35 cellular contexts compared by ENCODE assay signal in genomic region chr13:98809345-98809777, GRCh38. TPM values are rescaled to one million over a fixed set of nuclear protein-coding genes. Genes with fewer than 3 reads are reported as not detected.
"Had no signal": no experiment of that assay in that cellular context is flagged by ENCODE, and none has a peak within 500 bp of the region (broad histone marks: within the 10 kb centered on the region; RNA-seq: fewer than 3 reads in every experiment).

No MANE protein-coding gene starts in this region.

- ATAC-seq: activated CD8-positive, alpha-beta T cell treated with anti-CD3 and anti-CD28 coated beads for 36 hours; activated T-cell treated with anti-CD3 and anti-CD28 coated beads, Interleukin-2, amount 50 U/mL, for 4 hours; activated T-helper 17 cell treated with anti-CD3 and anti-CD28 coated beads, Interleukin-2, amount 50 U/mL, for 72 hours; gastroesophageal sphincter; T-cell had no signal

- H3K4me3 ChIP-seq: esophagus squamous epithelium, gastroesophageal sphincter had no signal

- H3K9me3 ChIP-seq: esophagus squamous epithelium, gastroesophageal sphincter had no signal

- H3K27me3 ChIP-seq: esophagus squamous epithelium, gastroesophageal sphincter had no signal

- H3K4me1 Mint-ChIP-seq: activated T-helper 17 cell treated with anti-CD3 and anti-CD28 coated beads, Interleukin-2, amount 50 U/mL, for 72 hours; T-cell had no signal

- FAIRE-seq: astrocyte, colon, endometrium, endothelial cell of umbilical vein had no signal

- H3K27me3 Mint-ChIP-seq: activated CD8-positive, alpha-beta T cell treated with anti-CD3 and anti-CD28 coated beads for 36 hours; activated naive CD8-positive, alpha-beta T cell; activated T-helper 17 cell treated with anti-CD3 and anti-CD28 coated beads, Interleukin-2, amount 50 U/mL, for 72 hours; T-cell had no signal

- DNase-seq: activated CD4-positive, alpha-beta T cell treated with anti-CD3 and anti-CD28 coated beads for 1 hour; activated CD4-positive, alpha-beta T cell treated with anti-CD3 and anti-CD28 coated beads for 4 hours; activated CD4-positive, alpha-beta T cell treated with anti-CD3 and anti-CD28 coated beads, Interleukin-2, amount 50 U/mL, for 1 hour; activated CD4-positive, alpha-beta T cell treated with anti-CD3 and anti-CD28 coated beads, Interleukin-2, amount 50 U/mL, for 48 hours; activated CD8-positive, alpha-beta memory T cell treated with anti-CD3 and anti-CD28 coated beads for 24 hours; activated CD8-positive, alpha-beta T cell treated with anti-CD3 and anti-CD28 coated beads for 36 hours; activated effector memory CD4-positive, alpha-beta T cell treated with Interleukin-2 at 50 U/mL for 16 hours; activated gamma-delta T cell treated with Interleukin-2 at 50 U/mL for 16 hours; activated naive CD4-positive, alpha-beta T cell treated with anti-CD3 and anti-CD28 coated beads, Interleukin-2, amount 50 U/mL, for 16 hours; activated naive CD4-positive, alpha-beta T cell treated with Interleukin-2 at 50 U/mL for 16 hours; activated T-cell treated with anti-CD3 and anti-CD28 coated beads, Interleukin-2, amount 50 U/mL, for 4 hours; amniotic stem cell; anterior cingulate cortex; caudate nucleus; effector CD8-positive, alpha-beta T cell; esophagus squamous epithelium; foreskin melanocyte; SW 1271; T-cell; T1000 had no signal

- H3K4me3 Mint-ChIP-seq: activated CD8-positive, alpha-beta T cell treated with anti-CD3 and anti-CD28 coated beads for 36 hours; activated naive CD8-positive, alpha-beta T cell; activated T-cell treated with anti-CD3 and anti-CD28 coated beads, Interleukin-2, amount 50 U/mL, for 4 hours; activated T-helper 17 cell treated with anti-CD3 and anti-CD28 coated beads, Interleukin-2, amount 50 U/mL, for 72 hours; T-cell; T-helper 1 cell treated with Interleukin-12 subunit alpha and Interleukin-12 subunit beta and Interleukin-4 antibody, amounts not matched to agents 30 μg/mL and 1 μg/mL, for 36 hours; T-helper 2 cell treated with Interferon-gamma antibody and Interleukin-4, amounts not matched to agents 5 μg/mL and 100 μg/mL, for 36 hours had no signal

- H3K27ac ChIP-seq: epithelial cell of prostate, esophagus squamous epithelium, gastroesophageal sphincter had no signal

- H3K4me1 ChIP-seq: esophagus squamous epithelium, gastroesophageal sphincter had no signal

- H3K27ac Mint-ChIP-seq: activated CD8-positive, alpha-beta T cell treated with anti-CD3 and anti-CD28 coated beads for 36 hours; T-cell; T-helper 1 cell treated with Interleukin-12 subunit alpha and Interleukin-12 subunit beta and Interleukin-4 antibody, amounts not matched to agents 30 μg/mL and 1 μg/mL, for 36 hours; T-helper 2 cell treated with Interferon-gamma antibody and Interleukin-4, amounts not matched to agents 5 μg/mL and 100 μg/mL, for 36 hours had no signal

RNA-seq across cellular contexts. Expression of gene SLC15A1, which starts 56.9 kb away (rescaled TPM):
- total RNA-seq: activated CD8-positive, alpha-beta T cell treated with anti-CD3 and anti-CD28 coated beads for 36 hours; activated T-cell treated with anti-CD3 and anti-CD28 coated beads, Interleukin-2, amount 50 U/mL, for 4 hours; activated T-helper 17 cell treated with anti-CD3 and anti-CD28 coated beads, Interleukin-2, amount 50 U/mL, for 72 hours; astrocyte; chondrocyte; dermis microvascular lymphatic vessel endothelial cell; endothelial cell of umbilical vein; fibroblast of lung; fibroblast of villous mesenchyme; glomerular endothelial cell had no signal
- polyA plus RNA-seq: endothelial cell of umbilical vein, fibroblast of lung had no signal
